In genomic region chr2:45879936-45880335, GRCh38 we compare ENCODE assay signal across 22 cellular contexts.
DNase-seq lines count a peak whose midpoint lies in the region; ATAC-seq and TF ChIP-seq lines count a peak whose summit lies in the region.
"Had no signal": no experiment of that assay in that cellular context is flagged by ENCODE, and none has a peak within 500 bp of the region (broad histone marks: within the 10 kb centered on the region; RNA-seq: fewer than 3 reads in every experiment).

No MANE protein-coding gene starts in this region.

- H3K9me3 ChIP-seq in transverse colon = peaks cover 5 to 8% of the 10 kb centered on the region in 2 donors
- H3K9me3 ChIP-seq: BE2C had no signal

- intact Hi-C loops in transverse colon (cut with DNase I; ENCODE audit: low total_unique reads) = loop anchor here (10.0 kb wide), 2 partner anchors 55 kb away; no protein-coding TSS in a partner anchor

- H3K4me1 Mint-ChIP-seq in glutamatergic neuron (ENCODE audit: low read depth, unreplicated experiment) = peaks cover 30% of the 10 kb centered on the region
- H3K4me1 Mint-ChIP-seq: CD4-positive, CD25-positive, alpha-beta regulatory T cell; CD8-positive, alpha-beta memory T cell had no signal

- no peak overlapping the region for H3K9ac ChIP-seq in rectal smooth muscle tissue (ENCODE audit: low read length)
- H3K9ac ChIP-seq: BLaER1 had no signal

- in situ Hi-C loops in transverse colon (cut with MboI; ENCODE audit: low pct_ligation_motif_present in 1 of 4, low pct_unique_long_range_greater_than_20kb in 1 of 4, low sequenced_read_pairs in 3 of 4) = no loop called here

- peaks cover 48% of the 10 kb centered on the region for H3K4me1 ChIP-seq in rectal smooth muscle tissue (ENCODE audit: control insufficient read depth, insufficient read depth, low read length)
- H3K4me1 ChIP-seq in transverse colon = peaks cover 13 to 31% (median 23%) of the 10 kb centered on the region in 4 donors

- TF ChIP-seq CTCF in glutamatergic neuron (IDR thresholded peaks at IDR 0.05; ENCODE audit: partially characterized antibody, unreplicated experiment) = no peak
- TF ChIP-seq CTCF in transverse colon (IDR thresholded peaks at IDR 0.05) = no peak

- TF ChIP-seq POLR2A in transverse colon (IDR thresholded peaks at IDR 0.05) = no peak

- H3K27me3 ChIP-seq in rectal smooth muscle tissue (ENCODE audit: control insufficient read depth, insufficient read depth, low read length) (no peaks in the 10 kb centered on the region), transverse colon (no peaks in the 10 kb centered on the region)
- H3K27me3 ChIP-seq: BE2C, BLaER1 had no signal

- H3K27ac Mint-ChIP-seq in glutamatergic neuron (ENCODE audit: unreplicated experiment) = no peak overlapping the region
- H3K27ac Mint-ChIP-seq: CD4-positive, alpha-beta memory T cell; CD4-positive, CD25-positive, alpha-beta regulatory T cell had no signal

- 87 to 100% methylated on average over 2 of the region's 2 CpGs for WGBS in transverse colon (ENCODE audit: low coverage in 1 of 2), 2 donors

- H3K27me3 Mint-ChIP-seq in glutamatergic neuron (ENCODE audit: unreplicated experiment) = peaks cover 4% of the 10 kb centered on the region
- H3K27me3 Mint-ChIP-seq: CD4-positive, alpha-beta memory T cell; CD4-positive, CD25-positive, alpha-beta regulatory T cell had no signal

- H3K4me3 Mint-ChIP-seq in glutamatergic neuron (ENCODE audit: unreplicated experiment) = peak overlapping the region; percentile 14
- H3K4me3 Mint-ChIP-seq: CD14-positive monocyte; CD4-positive, alpha-beta memory T cell; CD4-positive, CD25-positive, alpha-beta regulatory T cell; CD8-positive, alpha-beta memory T cell had no signal

- H3K36me3 Mint-ChIP-seq in glutamatergic neuron (ENCODE audit: unreplicated experiment) = peaks cover 13% of the 10 kb centered on the region

- peak overlapping the region; percentile 10 for H3K27ac ChIP-seq in rectal smooth muscle tissue (ENCODE audit: low read depth, low read length)
- H3K27ac ChIP-seq in transverse colon = peak overlapping the region in 3 of 4 donors; percentile 13 to 45 (median 37)
- H3K27ac ChIP-seq: BLaER1 had no signal

- no peak overlapping the region for H3K4me3 ChIP-seq in rectal smooth muscle tissue (ENCODE audit: low read length)
- H3K4me3 ChIP-seq in transverse colon = no peak overlapping the region
- H3K4me3 ChIP-seq: BLaER1, GM12878 had no signal

- DNase-seq in glutamatergic neuron (no peak), transverse colon (no peak), SK-N-DZ (ENCODE audit: low spot score) (no peak)
- DNase-seq in stimulated activated naive CD4-positive, alpha-beta T cell (lab: John Stamatoyannopoulos, UW) = no peak
- DNase-seq: 8988T; ACHN; C1 segment of cervical spinal cord; CD4-positive, alpha-beta memory T cell; CD4-positive, CD25-positive, alpha-beta regulatory T cell; CD8-positive, alpha-beta memory T cell; COR-L47; DMS 273 treated with DMSO at 0.1 percent for 48 hours; DMS79; DND-41; EL; GDM1 had no signal

- H3K9me3 Mint-ChIP-seq in glutamatergic neuron (ENCODE audit: unreplicated experiment) = no peaks in the 10 kb centered on the region

- no peak for TF ChIP-seq EP300 in transverse colon (IDR thresholded peaks at IDR 0.05; ENCODE audit: low read depth)

- H3K36me3 ChIP-seq in rectal smooth muscle tissue (ENCODE audit: control insufficient read depth, insufficient read depth, low read length) = no peaks in the 10 kb centered on the region
- peaks cover 0 to 5% (median 0%) of the 10 kb centered on the region in 4 donors for H3K36me3 ChIP-seq in transverse colon
- H3K36me3 ChIP-seq: BE2C had no signal

- ATAC-seq in HG03460 (IDR thresholded peaks at IDR 0.05; ENCODE audit: unreplicated experiment) = no peak
